In the genomic region with DNA sequence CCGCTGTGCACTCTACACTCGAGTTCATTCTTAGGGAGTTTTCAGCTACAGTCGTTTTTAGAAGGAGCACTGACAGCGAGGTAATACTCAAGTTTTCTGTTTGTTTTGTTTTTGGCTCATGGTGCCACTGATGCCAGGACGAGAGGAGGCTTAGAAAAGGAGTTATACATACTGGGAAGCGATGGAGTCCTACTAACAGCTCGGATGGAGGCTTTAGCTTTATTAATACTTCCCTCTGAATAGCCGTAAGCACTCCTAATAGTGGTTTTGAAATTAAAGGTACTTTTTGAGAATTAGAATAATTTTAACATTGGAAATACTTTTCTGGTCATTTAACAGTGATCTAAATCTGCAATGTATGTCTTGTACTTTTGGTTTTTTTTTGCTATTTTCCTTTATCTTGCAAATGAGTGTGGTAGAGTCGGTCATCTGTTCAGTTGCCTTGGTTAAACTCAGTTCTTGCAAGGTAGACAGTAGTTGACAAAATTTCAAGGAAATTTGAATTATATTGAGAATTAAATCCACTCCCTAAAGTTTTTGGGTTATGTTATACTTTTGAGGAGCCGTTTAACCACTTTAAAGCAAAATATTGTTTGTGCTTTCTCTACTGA, we compare ENCODE assay signal across 1 cellular context.
TF ChIP-seq lines count a peak whose summit lies in the region.

No MANE protein-coding gene starts in this region.

TF ChIP-seq in HepG2, 621 proteins besides CTCF, POLR2A, EP300 and RAD21 (continued from another document and continues in another):
- no peak for TF ChIP-seq TAF15 (IDR thresholded peaks at IDR 0.05; ENCODE audit: low read depth, low read length, poor library complexity, severe bottlenecking)
- TF ChIP-seq, protein P1, sequence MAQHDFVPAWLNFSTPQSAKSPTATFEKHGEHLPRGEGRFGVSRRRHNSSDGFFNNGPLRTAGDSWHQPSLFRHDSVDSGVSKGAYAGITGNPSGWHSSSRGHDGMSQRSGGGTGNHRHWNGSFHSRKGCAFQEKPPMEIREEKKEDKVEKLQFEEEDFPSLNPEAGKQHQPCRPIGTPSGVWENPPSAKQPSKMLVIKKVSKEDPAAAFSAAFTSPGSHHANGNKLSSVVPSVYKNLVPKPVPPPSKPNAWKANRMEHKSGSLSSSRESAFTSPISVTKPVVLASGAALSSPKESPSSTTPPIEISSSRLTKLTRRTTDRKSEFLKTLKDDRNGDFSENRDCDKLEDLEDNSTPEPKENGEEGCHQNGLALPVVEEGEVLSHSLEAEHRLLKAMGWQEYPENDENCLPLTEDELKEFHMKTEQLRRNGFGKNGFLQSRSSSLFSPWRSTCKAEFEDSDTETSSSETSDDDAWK (CRISPR knock-in tag; IDR thresholded peaks at IDR 0.05), result no peak
- TF ChIP-seq ZNF891 (CRISPR knock-in tag; IDR thresholded peaks at IDR 0.05), result no peak
- no peak; the same call in 1 of the 2 replicates for TF ChIP-seq YEATS2 (CRISPR knock-in tag; IDR thresholded peaks at IDR 0.05; ENCODE audit: borderline replicate concordance)
- TF ChIP-seq CREB1 (IDR thresholded peaks at IDR 0.05), result no peak
- peak; percentile 50; the same call in 1 of the 2 replicates for TF ChIP-seq CREB1 (CRISPR knock-in tag; IDR thresholded peaks at IDR 0.05)
- TF ChIP-seq, protein P2, sequence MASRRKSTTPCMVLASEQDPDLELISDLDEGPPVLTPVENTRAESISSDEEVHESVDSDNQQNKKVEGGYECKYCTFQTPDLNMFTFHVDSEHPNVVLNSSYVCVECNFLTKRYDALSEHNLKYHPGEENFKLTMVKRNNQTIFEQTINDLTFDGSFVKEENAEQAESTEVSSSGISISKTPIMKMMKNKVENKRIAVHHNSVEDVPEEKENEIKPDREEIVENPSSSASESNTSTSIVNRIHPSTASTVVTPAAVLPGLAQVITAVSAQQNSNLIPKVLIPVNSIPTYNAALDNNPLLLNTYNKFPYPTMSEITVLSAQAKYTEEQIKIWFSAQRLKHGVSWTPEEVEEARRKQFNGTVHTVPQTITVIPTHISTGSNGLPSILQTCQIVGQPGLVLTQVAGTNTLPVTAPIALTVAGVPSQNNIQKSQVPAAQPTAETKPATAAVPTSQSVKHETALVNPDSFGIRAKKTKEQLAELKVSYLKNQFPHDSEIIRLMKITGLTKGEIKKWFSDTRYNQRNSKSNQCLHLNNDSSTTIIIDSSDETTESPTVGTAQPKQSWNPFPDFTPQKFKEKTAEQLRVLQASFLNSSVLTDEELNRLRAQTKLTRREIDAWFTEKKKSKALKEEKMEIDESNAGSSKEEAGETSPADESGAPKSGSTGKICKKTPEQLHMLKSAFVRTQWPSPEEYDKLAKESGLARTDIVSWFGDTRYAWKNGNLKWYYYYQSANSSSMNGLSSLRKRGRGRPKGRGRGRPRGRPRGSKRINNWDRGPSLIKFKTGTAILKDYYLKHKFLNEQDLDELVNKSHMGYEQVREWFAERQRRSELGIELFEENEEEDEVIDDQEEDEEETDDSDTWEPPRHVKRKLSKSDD (CRISPR knock-in tag; IDR thresholded peaks at IDR 0.05; ENCODE audit: low read depth), result no peak
- TF ChIP-seq ARHGAP35 (CRISPR knock-in tag; IDR thresholded peaks at IDR 0.05; ENCODE audit: borderline replicate concordance), result no peak
- no peak for TF ChIP-seq MLLT10 (CRISPR knock-in tag; IDR thresholded peaks at IDR 0.05)
- TF ChIP-seq, protein P3, sequence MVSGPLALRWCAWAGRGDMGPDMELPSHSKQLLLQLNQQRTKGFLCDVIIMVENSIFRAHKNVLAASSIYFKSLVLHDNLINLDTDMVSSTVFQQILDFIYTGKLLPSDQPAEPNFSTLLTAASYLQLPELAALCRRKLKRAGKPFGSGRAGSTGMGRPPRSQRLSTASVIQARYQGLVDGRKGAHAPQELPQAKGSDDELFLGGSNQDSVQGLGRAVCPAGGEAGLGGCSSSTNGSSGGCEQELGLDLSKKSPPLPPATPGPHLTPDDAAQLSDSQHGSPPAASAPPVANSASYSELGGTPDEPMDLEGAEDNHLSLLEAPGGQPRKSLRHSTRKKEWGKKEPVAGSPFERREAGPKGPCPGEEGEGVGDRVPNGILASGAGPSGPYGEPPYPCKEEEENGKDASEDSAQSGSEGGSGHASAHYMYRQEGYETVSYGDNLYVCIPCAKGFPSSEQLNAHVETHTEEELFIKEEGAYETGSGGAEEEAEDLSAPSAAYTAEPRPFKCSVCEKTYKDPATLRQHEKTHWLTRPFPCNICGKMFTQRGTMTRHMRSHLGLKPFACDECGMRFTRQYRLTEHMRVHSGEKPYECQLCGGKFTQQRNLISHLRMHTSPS (CRISPR knock-in tag; IDR thresholded peaks at IDR 0.05; ENCODE audit: low read depth), result no peak
- TF ChIP-seq ZNF329 (CRISPR knock-in tag; IDR thresholded peaks at IDR 0.05; ENCODE audit: low read depth), result no peak
- TF ChIP-seq ARNTL (CRISPR knock-in tag; IDR thresholded peaks at IDR 0.05), result no peak
- no peak for TF ChIP-seq ZNF552 (CRISPR knock-in tag; IDR thresholded peaks at IDR 0.05; ENCODE audit: borderline replicate concordance)
- TF ChIP-seq ZNF17 (CRISPR knock-in tag; IDR thresholded peaks at IDR 0.05), result no peak
- no peak for TF ChIP-seq ZMYM4 (CRISPR knock-in tag; IDR thresholded peaks at IDR 0.05)
- 0 out of 2 replicates have a peak, but pooled peaks have one; percentile 0 for TF ChIP-seq FOXA3 (CRISPR knock-in tag; IDR thresholded peaks at IDR 0.05)
- TF ChIP-seq, protein P4, sequence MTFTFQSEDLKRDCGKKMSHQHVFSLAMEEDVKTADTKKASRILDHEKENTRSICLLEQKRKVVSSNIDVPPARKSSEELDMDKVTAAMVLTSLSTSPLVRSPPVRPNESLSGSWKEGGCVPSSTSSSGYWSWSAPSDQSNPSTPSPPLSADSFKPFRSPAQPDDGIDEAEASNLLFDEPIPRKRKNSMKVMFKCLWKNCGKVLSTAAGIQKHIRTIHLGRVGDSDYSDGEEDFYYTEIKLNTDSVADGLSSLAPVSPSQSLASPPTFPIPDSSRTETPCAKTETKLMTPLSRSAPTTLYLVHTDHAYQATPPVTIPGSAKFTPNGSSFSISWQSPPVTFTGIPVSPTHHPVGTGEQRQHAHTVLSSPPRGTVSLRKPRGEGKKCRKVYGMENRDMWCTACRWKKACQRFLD (CRISPR knock-in tag; IDR thresholded peaks at IDR 0.05; ENCODE audit: borderline replicate concordance), result no peak
- 0 out of 2 replicates have a peak, but pooled peaks have one; percentile 1 for TF ChIP-seq ZNF143 (CRISPR knock-in tag; IDR thresholded peaks at IDR 0.05)
- no peak for TF ChIP-seq ZNF451 (CRISPR knock-in tag; IDR thresholded peaks at IDR 0.05)
- no peak for TF ChIP-seq MAFG (CRISPR knock-in tag; IDR thresholded peaks at IDR 0.05)
- TF ChIP-seq ZBTB38 (CRISPR knock-in tag; IDR thresholded peaks at IDR 0.05), result no peak
- TF ChIP-seq, protein P5, sequence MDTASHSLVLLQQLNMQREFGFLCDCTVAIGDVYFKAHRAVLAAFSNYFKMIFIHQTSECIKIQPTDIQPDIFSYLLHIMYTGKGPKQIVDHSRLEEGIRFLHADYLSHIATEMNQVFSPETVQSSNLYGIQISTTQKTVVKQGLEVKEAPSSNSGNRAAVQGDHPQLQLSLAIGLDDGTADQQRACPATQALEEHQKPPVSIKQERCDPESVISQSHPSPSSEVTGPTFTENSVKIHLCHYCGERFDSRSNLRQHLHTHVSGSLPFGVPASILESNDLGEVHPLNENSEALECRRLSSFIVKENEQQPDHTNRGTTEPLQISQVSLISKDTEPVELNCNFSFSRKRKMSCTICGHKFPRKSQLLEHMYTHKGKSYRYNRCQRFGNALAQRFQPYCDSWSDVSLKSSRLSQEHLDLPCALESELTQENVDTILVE (CRISPR knock-in tag; IDR thresholded peaks at IDR 0.05), result 0 out of 2 replicates have a peak, but pooled peaks have one; percentile 14
- TF ChIP-seq SMARCC2 (IDR thresholded peaks at IDR 0.05), result no peak
- no peak for TF ChIP-seq MTF2 (CRISPR knock-in tag; IDR thresholded peaks at IDR 0.05; ENCODE audit: borderline replicate concordance)
- no peak for TF ChIP-seq LCORL (IDR thresholded peaks at IDR 0.05)
- TF ChIP-seq LCORL (CRISPR knock-in tag; IDR thresholded peaks at IDR 0.05), result no peak
- TF ChIP-seq ZNF446 (CRISPR knock-in tag; IDR thresholded peaks at IDR 0.05), result no peak
- peak; percentile 17; the same call in 1 of the 2 replicates for TF ChIP-seq FOXJ3 (CRISPR knock-in tag; IDR thresholded peaks at IDR 0.05; ENCODE audit: borderline replicate concordance)
- 0 out of 2 replicates have a peak, but pooled peaks have one; percentile 6 for TF ChIP-seq ZNF367 (CRISPR knock-in tag; IDR thresholded peaks at IDR 0.05; ENCODE audit: borderline replicate concordance)
- no peak for TF ChIP-seq KLF9 (CRISPR knock-in tag; IDR thresholded peaks at IDR 0.05; ENCODE audit: low read depth)
- TF ChIP-seq ZNF749 (CRISPR knock-in tag; IDR thresholded peaks at IDR 0.05; ENCODE audit: borderline replicate concordance), result no peak
- TF ChIP-seq GTF3A (CRISPR knock-in tag; conservative IDR thresholded peaks at IDR 0.05), result no peak
- no peak for TF ChIP-seq ZNF431 (CRISPR knock-in tag; IDR thresholded peaks at IDR 0.05; ENCODE audit: borderline replicate concordance, low read depth)
- no peak for TF ChIP-seq ZNF441 (CRISPR knock-in tag; IDR thresholded peaks at IDR 0.05; ENCODE audit: borderline replicate concordance)
- no peak for TF ChIP-seq FOXK2 (IDR thresholded peaks at IDR 0.05)
- 0 out of 2 replicates have a peak, but pooled peaks have one; percentile 1 for TF ChIP-seq ZNF256 (CRISPR knock-in tag; conservative IDR thresholded peaks at IDR 0.05)
- TF ChIP-seq ARID2 (CRISPR knock-in tag; IDR thresholded peaks at IDR 0.05; ENCODE audit: borderline replicate concordance), result 0 out of 2 replicates have a peak, but pooled peaks have one; percentile 2
- TF ChIP-seq ZNF160 (CRISPR knock-in tag; IDR thresholded peaks at IDR 0.05), result no peak
- TF ChIP-seq, protein P6, sequence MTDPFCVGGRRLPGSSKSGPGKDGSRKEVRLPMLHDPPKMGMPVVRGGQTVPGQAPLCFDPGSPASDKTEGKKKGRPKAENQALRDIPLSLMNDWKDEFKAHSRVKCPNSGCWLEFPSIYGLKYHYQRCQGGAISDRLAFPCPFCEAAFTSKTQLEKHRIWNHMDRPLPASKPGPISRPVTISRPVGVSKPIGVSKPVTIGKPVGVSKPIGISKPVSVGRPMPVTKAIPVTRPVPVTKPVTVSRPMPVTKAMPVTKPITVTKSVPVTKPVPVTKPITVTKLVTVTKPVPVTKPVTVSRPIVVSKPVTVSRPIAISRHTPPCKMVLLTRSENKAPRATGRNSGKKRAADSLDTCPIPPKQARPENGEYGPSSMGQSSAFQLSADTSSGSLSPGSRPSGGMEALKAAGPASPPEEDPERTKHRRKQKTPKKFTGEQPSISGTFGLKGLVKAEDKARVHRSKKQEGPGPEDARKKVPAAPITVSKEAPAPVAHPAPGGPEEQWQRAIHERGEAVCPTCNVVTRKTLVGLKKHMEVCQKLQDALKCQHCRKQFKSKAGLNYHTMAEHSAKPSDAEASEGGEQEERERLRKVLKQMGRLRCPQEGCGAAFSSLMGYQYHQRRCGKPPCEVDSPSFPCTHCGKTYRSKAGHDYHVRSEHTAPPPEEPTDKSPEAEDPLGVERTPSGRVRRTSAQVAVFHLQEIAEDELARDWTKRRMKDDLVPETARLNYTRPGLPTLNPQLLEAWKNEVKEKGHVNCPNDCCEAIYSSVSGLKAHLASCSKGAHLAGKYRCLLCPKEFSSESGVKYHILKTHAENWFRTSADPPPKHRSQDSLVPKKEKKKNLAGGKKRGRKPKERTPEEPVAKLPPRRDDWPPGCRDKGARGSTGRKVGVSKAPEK (CRISPR knock-in tag; IDR thresholded peaks at IDR 0.05; ENCODE audit: borderline replicate concordance), result no peak
- no peak for TF ChIP-seq ZNF841 (CRISPR knock-in tag; IDR thresholded peaks at IDR 0.05; ENCODE audit: borderline replicate concordance)
- TF ChIP-seq ZEB1 (IDR thresholded peaks at IDR 0.05; ENCODE audit: insufficient replicate concordance, low read depth), result no peak
- TF ChIP-seq ZNF670 (CRISPR knock-in tag; IDR thresholded peaks at IDR 0.05; ENCODE audit: borderline replicate concordance), result no peak
- TF ChIP-seq GATAD1 (CRISPR knock-in tag; IDR thresholded peaks at IDR 0.05), result no peak; the same call in 1 of the 2 replicates
- no peak for TF ChIP-seq SALL1 (CRISPR knock-in tag; IDR thresholded peaks at IDR 0.05)
- TF ChIP-seq ZNF3 (CRISPR knock-in tag; IDR thresholded peaks at IDR 0.05), result no peak
- TF ChIP-seq AHR (CRISPR knock-in tag; IDR thresholded peaks at IDR 0.05), result no peak
- no peak for TF ChIP-seq SP1 (IDR thresholded peaks at IDR 0.05)
- no peak for TF ChIP-seq SP1 (CRISPR knock-in tag; IDR thresholded peaks at IDR 0.05)
- TF ChIP-seq, protein P7, sequence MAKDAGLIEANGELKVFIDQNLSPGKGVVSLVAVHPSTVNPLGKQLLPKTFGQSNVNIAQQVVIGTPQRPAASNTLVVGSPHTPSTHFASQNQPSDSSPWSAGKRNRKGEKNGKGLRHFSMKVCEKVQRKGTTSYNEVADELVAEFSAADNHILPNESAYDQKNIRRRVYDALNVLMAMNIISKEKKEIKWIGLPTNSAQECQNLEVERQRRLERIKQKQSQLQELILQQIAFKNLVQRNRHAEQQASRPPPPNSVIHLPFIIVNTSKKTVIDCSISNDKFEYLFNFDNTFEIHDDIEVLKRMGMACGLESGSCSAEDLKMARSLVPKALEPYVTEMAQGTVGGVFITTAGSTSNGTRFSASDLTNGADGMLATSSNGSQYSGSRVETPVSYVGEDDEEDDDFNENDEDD (CRISPR knock-in tag; IDR thresholded peaks at IDR 0.05; ENCODE audit: borderline replicate concordance), result no peak
- TF ChIP-seq SPEN (CRISPR knock-in tag; IDR thresholded peaks at IDR 0.05; ENCODE audit: low read depth), result no peak
- TF ChIP-seq BRCA1 (CRISPR knock-in tag; IDR thresholded peaks at IDR 0.05), result no peak
- TF ChIP-seq CCDC6 (CRISPR knock-in tag; IDR thresholded peaks at IDR 0.05), result no peak
- TF ChIP-seq, protein P8, sequence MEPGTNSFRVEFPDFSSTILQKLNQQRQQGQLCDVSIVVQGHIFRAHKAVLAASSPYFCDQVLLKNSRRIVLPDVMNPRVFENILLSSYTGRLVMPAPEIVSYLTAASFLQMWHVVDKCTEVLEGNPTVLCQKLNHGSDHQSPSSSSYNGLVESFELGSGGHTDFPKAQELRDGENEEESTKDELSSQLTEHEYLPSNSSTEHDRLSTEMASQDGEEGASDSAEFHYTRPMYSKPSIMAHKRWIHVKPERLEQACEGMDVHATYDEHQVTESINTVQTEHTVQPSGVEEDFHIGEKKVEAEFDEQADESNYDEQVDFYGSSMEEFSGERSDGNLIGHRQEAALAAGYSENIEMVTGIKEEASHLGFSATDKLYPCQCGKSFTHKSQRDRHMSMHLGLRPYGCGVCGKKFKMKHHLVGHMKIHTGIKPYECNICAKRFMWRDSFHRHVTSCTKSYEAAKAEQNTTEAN (CRISPR knock-in tag; conservative IDR thresholded peaks at IDR 0.05), result no peak
- TF ChIP-seq PTBP1 (IDR thresholded peaks at IDR 0.05; ENCODE audit: low read depth, low read length, poor library complexity, severe bottlenecking), result no peak
- TF ChIP-seq, protein P9, sequence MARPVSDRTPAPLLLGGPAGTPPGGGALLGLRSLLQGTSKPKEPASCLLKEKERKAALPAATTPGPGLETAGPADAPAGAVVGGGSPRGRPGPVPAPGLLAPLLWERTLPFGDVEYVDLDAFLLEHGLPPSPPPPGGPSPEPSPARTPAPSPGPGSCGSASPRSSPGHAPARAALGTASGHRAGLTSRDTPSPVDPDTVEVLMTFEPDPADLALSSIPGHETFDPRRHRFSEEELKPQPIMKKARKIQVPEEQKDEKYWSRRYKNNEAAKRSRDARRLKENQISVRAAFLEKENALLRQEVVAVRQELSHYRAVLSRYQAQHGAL (CRISPR knock-in tag; IDR thresholded peaks at IDR 0.05; ENCODE audit: not compliant biosample characterization), result peak; percentile 2
- TF ChIP-seq ZNF709 (CRISPR knock-in tag; IDR thresholded peaks at IDR 0.05), result no peak
- no peak for TF ChIP-seq NBN (conservative IDR thresholded peaks at IDR 0.05)
- no peak for TF ChIP-seq HOXA7 (CRISPR knock-in tag; IDR thresholded peaks at IDR 0.05)
- TF ChIP-seq ZNF225 (CRISPR knock-in tag; IDR thresholded peaks at IDR 0.05), result no peak
- TF ChIP-seq SMAD3 (CRISPR knock-in tag; IDR thresholded peaks at IDR 0.05), result no peak
